Comparison of ENCODE assay signal across 26 cellular contexts in genomic region chr11:32698579-32698978, GRCh38.
"Had no signal": no experiment of that assay in that cellular context is flagged by ENCODE, and none has a peak within 500 bp of the region (broad histone marks: within the 10 kb centered on the region; RNA-seq: fewer than 3 reads in every experiment).

No MANE protein-coding gene starts in this region.

- H3K27me3 Mint-ChIP-seq: naive B cell had no signal

- H3K9me3 ChIP-seq: esophagus squamous epithelium, gastrocnemius medialis, heart right ventricle, left lung, lower lobe of right lung, mucosa of descending colon had no signal

- H3K27me3 ChIP-seq: esophagus squamous epithelium, gastrocnemius medialis, heart right ventricle, left lung had no signal

- H3K27ac Mint-ChIP-seq: dendritic cell treated with granulocyte-macrophage colony-stimulating factor and Interleukin-4, amounts not matched to agents 40 ng/mL and 50 ng/mL, for 4 days; effector memory CD8-positive, alpha-beta T cell; endodermal cell; mesothelial cell of epicardium; naive B cell had no signal

- DNase-seq: cortex of kidney; effector CD8-positive, alpha-beta T cell; effector memory CD8-positive, alpha-beta T cell; endodermal cell; erythroblast; esophagus squamous epithelium; foreskin fibroblast; foreskin melanocyte; gastrocnemius medialis; glutamatergic neuron; head of caudate nucleus; heart right ventricle; hippocampal formation; left cardiac atrium; left lung; left ventricle myocardium superior; lower lobe of right lung; mesenchymal stem cell; mucosa of descending colon; naive B cell had no signal

- H3K4me1 Mint-ChIP-seq: endodermal cell, naive B cell had no signal

- H3K4me3 ChIP-seq: esophagus squamous epithelium, gastrocnemius medialis, heart right ventricle, left lung, lower lobe of right lung, mucosa of descending colon had no signal

- H3K36me3 ChIP-seq: esophagus squamous epithelium, gastrocnemius medialis, heart right ventricle, left lung, lower lobe of right lung had no signal

- H3K4me1 ChIP-seq: esophagus squamous epithelium, gastrocnemius medialis, left lung, lower lobe of right lung had no signal

- H3K27ac ChIP-seq: epithelial cell of prostate, esophagus squamous epithelium, gastrocnemius medialis, heart right ventricle, left lung, lower lobe of right lung had no signal

- FAIRE-seq: islet of Langerhans, keratinocyte had no signal

- ATAC-seq: effector memory CD8-positive, alpha-beta T cell; esophagus mucosa; gastrocnemius medialis; heart right ventricle; left cardiac atrium; left lung; left ventricle myocardium superior; lower lobe of right lung; mucosa of descending colon had no signal

- H3K4me3 Mint-ChIP-seq: dendritic cell treated with granulocyte-macrophage colony-stimulating factor and Interleukin-4, amounts not matched to agents 40 ng/mL and 50 ng/mL, for 4 days; effector memory CD8-positive, alpha-beta T cell; endodermal cell; mesothelial cell of epicardium; naive B cell had no signal

- H3K36me3 Mint-ChIP-seq: mesothelial cell of epicardium, naive B cell had no signal

- H3K9me3 Mint-ChIP-seq: dendritic cell treated with granulocyte-macrophage colony-stimulating factor and Interleukin-4, amounts not matched to agents 40 ng/mL and 50 ng/mL, for 4 days; effector memory CD8-positive, alpha-beta T cell; endodermal cell; mesothelial cell of epicardium; naive B cell had no signal
